10 cellular contexts compared by ENCODE assay signal in the genomic region with DNA sequence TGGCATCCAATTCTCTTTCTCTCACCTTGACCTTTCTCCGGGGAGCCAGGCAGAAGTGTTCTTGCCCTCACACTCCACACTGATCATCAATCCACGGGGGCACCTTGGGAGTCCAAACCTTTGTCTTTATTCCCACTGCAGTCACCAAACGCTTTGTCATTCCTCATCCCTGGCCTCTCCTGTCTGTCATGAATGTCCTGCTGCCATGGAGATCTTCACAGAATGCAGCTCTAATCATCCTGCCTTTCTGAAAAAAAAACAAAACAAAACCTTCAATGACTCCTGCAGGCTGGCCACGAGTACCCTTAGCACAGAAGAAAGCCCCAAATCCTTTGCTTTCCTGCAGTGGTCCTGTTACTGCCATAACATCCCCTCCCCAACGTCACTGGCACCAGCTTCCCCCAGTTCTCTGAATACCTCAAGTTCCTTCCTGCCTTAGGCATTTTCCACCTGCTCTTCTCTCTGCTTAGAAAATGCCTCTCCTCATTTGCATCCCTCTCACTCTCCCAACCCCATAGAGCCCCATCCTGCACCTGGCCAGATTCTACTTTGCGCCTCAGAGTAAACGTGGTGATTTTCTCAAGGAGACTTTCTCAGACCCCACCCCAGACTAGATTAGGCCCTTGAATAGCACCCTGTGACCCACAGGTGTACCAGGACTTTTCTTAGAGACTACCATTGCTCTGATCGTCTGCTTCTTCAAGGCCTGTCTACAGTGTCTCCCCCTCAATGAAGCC.
DNase-seq lines count a peak whose midpoint lies in the region; ATAC-seq and TF ChIP-seq lines count a peak whose summit lies in the region.
"Had no signal": no experiment of that assay in that cellular context is flagged by ENCODE, and none has a peak within 500 bp of the region (broad histone marks: within the 10 kb centered on the region; RNA-seq: fewer than 3 reads in every experiment).

No MANE protein-coding gene starts in this region.

- H3K27me3 ChIP-seq in CD4-positive, CD25-positive, alpha-beta regulatory T cell (ENCODE audit: control insufficient read depth, insufficient read depth, low read length): peaks cover 2% of the 10 kb centered on the region
- no peaks in the 10 kb centered on the region for H3K27me3 ChIP-seq in MG63
- H3K27me3 ChIP-seq: ascending aorta had no signal

- peaks cover 41% of the 10 kb centered on the region for H3K36me3 Mint-ChIP-seq in CD4-positive, CD25-positive, alpha-beta regulatory T cell

- H3K27ac ChIP-seq in CD4-positive, CD25-positive, alpha-beta regulatory T cell (ENCODE audit: insufficient read depth, low read length, poor library complexity, severe bottlenecking): no peak overlapping the region
- H3K27ac ChIP-seq: ascending aorta, KMS-11 had no signal

- peaks cover 0 to 3% of the 10 kb centered on the region in 2 experiments for H3K9me3 ChIP-seq in CD4-positive, CD25-positive, alpha-beta regulatory T cell (ENCODE audit: control insufficient read depth in 2 of 2, low read length in 2 of 2)
- no peaks in the 10 kb centered on the region for H3K9me3 ChIP-seq in mucosa of descending colon
- peaks cover 3% of the 10 kb centered on the region for H3K9me3 ChIP-seq in MG63
- H3K9me3 ChIP-seq: ascending aorta had no signal

- peaks cover 18% of the 10 kb centered on the region for H3K4me1 ChIP-seq in CD4-positive, CD25-positive, alpha-beta regulatory T cell (ENCODE audit: control insufficient read depth, insufficient read depth, low read length, poor library complexity, severe bottlenecking)
- H3K4me1 ChIP-seq in mucosa of descending colon (ENCODE audit: low read depth): peaks cover 3% of the 10 kb centered on the region

- H3K36me3 ChIP-seq in CD4-positive, CD25-positive, alpha-beta regulatory T cell (ENCODE audit: control insufficient read depth, insufficient read depth, low read length): no peaks in the 10 kb centered on the region
- no peaks in the 10 kb centered on the region for H3K36me3 ChIP-seq in mucosa of descending colon (ENCODE audit: low read depth)
- H3K36me3 ChIP-seq in MG63: peaks cover 3% of the 10 kb centered on the region; the same call in 1 of the 2 replicates
- H3K36me3 ChIP-seq: ascending aorta had no signal

- TF ChIP-seq CTCF in mucosa of descending colon (IDR thresholded peaks at IDR 0.05): no peak

- H3K27me3 Mint-ChIP-seq in CD4-positive, CD25-positive, alpha-beta regulatory T cell: peaks cover 42% of the 10 kb centered on the region

- H3K27ac Mint-ChIP-seq in CD4-positive, CD25-positive, alpha-beta regulatory T cell: peak overlapping the region; percentile 48 to 81 (median 81)

- DNase-seq in CD4-positive, CD25-positive, alpha-beta regulatory T cell: no peak
- DNase-seq in T1000 (lab: John Stamatoyannopoulos, UW) (peak; percentile 47), NCI-H446 treated with DMSO at 0.1 percent for 48 hours (lab: John Stamatoyannopoulos, UW) (no peak), mucosa of descending colon (no peak), MG63 (no peak), LoVo (ENCODE audit: low spot score) (no peak)

- intact Hi-C loops in mucosa of descending colon (cut with DNase I, micrococcal nuclease): no loop called here

- peaks cover 8 to 33% (median 26%) of the 10 kb centered on the region in 4 donors for H3K4me1 Mint-ChIP-seq in CD4-positive, CD25-positive, alpha-beta regulatory T cell

- H3K9me3 Mint-ChIP-seq in CD4-positive, CD25-positive, alpha-beta regulatory T cell: peaks cover 0 to 9% (median 0%) of the 10 kb centered on the region in 7 donors

- H3K4me3 Mint-ChIP-seq in CD4-positive, CD25-positive, alpha-beta regulatory T cell: peak overlapping the region in 2 of 4 donors; percentile 72 to 82

- peak in 1 of 2 donors; percentile 28 for ATAC-seq in CD4-positive, CD25-positive, alpha-beta regulatory T cell (ENCODE audit: low read depth in 2 of 2)
- ATAC-seq in GM19452 (IDR thresholded peaks at IDR 0.05; ENCODE audit: unreplicated experiment): peak; percentile 42
- peak; percentile 38 for ATAC-seq in HG03066 (IDR thresholded peaks at IDR 0.05; ENCODE audit: low read depth, unreplicated experiment)
- no peak for ATAC-seq in mucosa of descending colon

- peak overlapping the region; percentile 46 for H3K4me3 ChIP-seq in CD4-positive, CD25-positive, alpha-beta regulatory T cell (ENCODE audit: low read depth, low read length)
- H3K4me3 ChIP-seq in mucosa of descending colon (no peak overlapping the region), MG63 (no peak overlapping the region)
- H3K4me3 ChIP-seq: ascending aorta had no signal
